Comparison of ENCODE assay signal across 14 cellular contexts in genomic region chr1:7290971-7291970, GRCh38.
A peak's percentile ranks its signal among the peaks of the same experiment; 100 is the strongest.
DNase-seq lines count a peak whose midpoint lies in the region; ATAC-seq, FAIRE-seq and TF ChIP-seq lines count a peak whose summit lies in the region.
"Had no signal": no experiment of that assay in that cellular context is flagged by ENCODE, and none has a peak within 500 bp of the region (broad histone marks: within the 10 kb centered on the region; RNA-seq: fewer than 3 reads in every experiment).

No MANE protein-coding gene starts in this region.

- no peaks in the 10 kb centered on the region for H3K79me1 ChIP-seq in H9 (ENCODE audit: insufficient read depth, low read depth, low read length, poor library complexity, severe bottlenecking)

- no peak for ATAC-seq in GM21381 (IDR thresholded peaks at IDR 0.05; ENCODE audit: unreplicated experiment)
- ATAC-seq in GM21528 (IDR thresholded peaks at IDR 0.05; ENCODE audit: low FRiP score, unreplicated experiment), result no peak
- ATAC-seq: Panc1 had no signal

- peaks cover 8% of the 10 kb centered on the region; the same call in 1 of the 2 replicates for H3K4me1 ChIP-seq in H9 (ENCODE audit: insufficient read depth, low read length)
- H3K4me1 ChIP-seq in stomach, result peaks cover 0 to 36% (median 6%) of the 10 kb centered on the region in 4 donors
- H3K4me1 ChIP-seq: upper lobe of left lung had no signal

- H3K9me3 ChIP-seq in H9 (ENCODE audit: control insufficient read depth, low read depth, low read length), result no peaks in the 10 kb centered on the region
- H3K9me3 ChIP-seq in stomach, result peaks cover 0 to 1% (median 0%) of the 10 kb centered on the region in 4 donors
- H3K9me3 ChIP-seq: upper lobe of left lung had no signal

- 0 out of 7 replicates have a peak overlapping the region, but pooled peaks of 1 of the 3 experiments have one; percentile 45 for H3K27ac Mint-ChIP-seq in H9

- no peak for TF ChIP-seq CTCF in H9 (conservative IDR thresholded peaks at IDR 0.05)
- TF ChIP-seq CTCF in bronchial epithelial cell (IDR thresholded peaks at IDR 0.05; ENCODE audit: insufficient read depth, low read length, severe bottlenecking), result no peak
- no peak for TF ChIP-seq CTCF in stomach (IDR thresholded peaks at IDR 0.05)

- no peak overlapping the region for H3K23ac ChIP-seq in H9 (ENCODE audit: insufficient read length, low read depth, low read length)

- no peaks in the 10 kb centered on the region for H3K23me2 ChIP-seq in H9 (ENCODE audit: insufficient read length, low read depth, low read length, poor library complexity, severe bottlenecking)

- H4K20me1 ChIP-seq in H9 (ENCODE audit: control insufficient read depth, insufficient read depth, insufficient read length), result no peaks in the 10 kb centered on the region

- no peak overlapping the region for H3K27ac ChIP-seq in H9 (ENCODE audit: insufficient read length, low read depth, low read length)
- peak overlapping the region in 3 of 5 donors; percentile 42 to 63 (median 49) for H3K27ac ChIP-seq in stomach
- H3K27ac ChIP-seq: upper lobe of left lung had no signal

- H3K4ac ChIP-seq in H9 (ENCODE audit: low read depth, low read length), result no peak overlapping the region

- H3K36me3 Mint-ChIP-seq in H9 (ENCODE audit: insufficient read depth in 1 of 3, low read depth in 3 of 3), result peaks cover 2% of the 10 kb centered on the region in 3 experiments; a peak in 6 of 7 replicates

- no peak overlapping the region for H2BK5ac ChIP-seq in H9 (ENCODE audit: insufficient read length, low read length)

- H3K27me3 ChIP-seq in H9 (ENCODE audit: insufficient read depth, low read length) (no peaks in the 10 kb centered on the region), bronchial epithelial cell (ENCODE audit: control insufficient read depth, insufficient read depth, low read length) (peaks cover 6% of the 10 kb centered on the region), stomach (peaks cover 0 to 8% (median 0%) of the 10 kb centered on the region in 3 donors)
- H3K27me3 ChIP-seq: upper lobe of left lung had no signal

- DNase-seq in H9 (no peak), bronchial epithelial cell (ENCODE audit: low read depth) (no peak), hippocampal formation (lab: John Stamatoyannopoulos, UW) (peak; percentile 44 to 47), stomach (no peak), glomerular visceral epithelial cell (ENCODE audit: extremely low spot score) (no peak)
- DNase-seq in stimulated activated CD4-positive, alpha-beta T cell treated with anti-CD3 and anti-CD28 coated beads, Interleukin-2, amount 100 ng/mL, for 48 hours, result no peak
- DNase-seq: activated naive CD4-positive, alpha-beta T cell treated with anti-CD3 and anti-CD28 coated beads, Interleukin-2, amount 50 U/mL, for 16 hours; NCI-H1436 treated with DMSO at 0.1 percent for 48 hours; stimulated activated CD4-positive, alpha-beta T cell treated with anti-CD3 and anti-CD28 coated beads, Interleukin-4, amount 100 ng/mL, for 1 hour; upper lobe of left lung had no signal

- peaks cover 2 to 5% of the 10 kb centered on the region in 2 experiments for H3K9me3 Mint-ChIP-seq in H9

- H3K27me3 Mint-ChIP-seq in H9 (ENCODE audit: low read depth), result peaks cover 9% of the 10 kb centered on the region

- no peaks in the 10 kb centered on the region for H3K79me2 ChIP-seq in H9 (ENCODE audit: insufficient read depth, low read length)

- H3K36me3 ChIP-seq in bronchial epithelial cell (ENCODE audit: control insufficient read depth, insufficient read depth, low read length), result no peaks in the 10 kb centered on the region
- no peaks in the 10 kb centered on the region for H3K36me3 ChIP-seq in stomach
- H3K36me3 ChIP-seq: upper lobe of left lung had no signal

- peaks cover 24 to 40% of the 10 kb centered on the region in 2 experiments for H3K4me1 Mint-ChIP-seq in H9

- WGBS in H9 (ENCODE audit: extremely low coverage, insufficient read length, low lambda C conversion rate), result no CpG with 5 or more reads among the region's 14 CpGs
- 66 to 80% (median 74%) methylated on average over 14 of the region's 14 CpGs for WGBS in stomach, 5 donors

- peak overlapping the region; percentile 24; the same call in 1 of the 2 replicates for H3K14ac ChIP-seq in H9 (ENCODE audit: insufficient read depth, low read length)

- no peak overlapping the region for H2BK12ac ChIP-seq in H9 (ENCODE audit: insufficient read length, low read depth, low read length)

- no peak overlapping the region for H4K8ac ChIP-seq in H9 (replicated peaks; ENCODE audit: insufficient read length, low read depth, low read length)

- H2BK120ac ChIP-seq in H9 (ENCODE audit: low read depth, low read length, poor library complexity, severe bottlenecking), result no peak overlapping the region

- no peak overlapping the region for H3K4me3 ChIP-seq in bronchial epithelial cell (ENCODE audit: low read depth, low read length)
- no peak overlapping the region for H3K4me3 ChIP-seq in stomach
- H3K4me3 ChIP-seq: upper lobe of left lung had no signal

- no peak overlapping the region for H4K5ac ChIP-seq in H9 (ENCODE audit: insufficient read length, low read depth, low read length)

- no peak overlapping the region for H3K9ac ChIP-seq in H9 (ENCODE audit: extremely low read depth, insufficient read length, low read length)

- no peak overlapping the region for H2AK5ac ChIP-seq in H9 (ENCODE audit: insufficient read length, low read length)

- peak; percentile 55 for FAIRE-seq in bronchial epithelial cell (lab: Jason Lieb, UNC)
- FAIRE-seq: H54 had no signal

- H3K4me2 ChIP-seq in H9 (ENCODE audit: insufficient read depth, insufficient read length, low read length), result no peak overlapping the region

- H2AFZ ChIP-seq in H9 (ENCODE audit: low read length), result no peak overlapping the region

- no peak overlapping the region for H3K4me3 Mint-ChIP-seq in H9

- no peak overlapping the region for H3T11ph ChIP-seq in H9 (ENCODE audit: low read length)

- TF ChIP-seq EP300 in stomach (IDR thresholded peaks at IDR 0.05), result no peak

- H4K91ac ChIP-seq in H9 (ENCODE audit: insufficient read length, low read depth, low read length), result no peak overlapping the region

- intact Hi-C loops in stomach (cut with DNase I; ENCODE audit: low total_unique reads), result no loop called here

- TF ChIP-seq POLR2A in stomach (IDR thresholded peaks at IDR 0.05), result no peak

- H2BK15ac ChIP-seq in H9 (ENCODE audit: low read depth, low read length), result no peak overlapping the region

- no peak overlapping the region for H3K56ac ChIP-seq in H9 (ENCODE audit: insufficient read length, low read depth, low read length)

- no peak overlapping the region for H3K18ac ChIP-seq in H9 (ENCODE audit: insufficient read length, low read depth, low read length)

- no peak overlapping the region for H2BK20ac ChIP-seq in H9 (ENCODE audit: low read depth, low read length, poor library complexity, severe bottlenecking)

Comparison
In these comparisons a context has a peak if more than half of its experiments do, and no peak if none do; other contexts are left out.
1. DNase-seq: peak in hippocampal formation (2 of 2); none in H9 (single experiment), bronchial epithelial cell (single experiment), stomach (single experiment), glomerular visceral epithelial cell (single experiment) and stimulated activated CD4-positive, alpha-beta T cell treated with anti-CD3 and anti-CD28 coated beads, Interleukin-2, amount 100 ng/mL, for 48 hours (0 of 2).